ENCODE assay signal across 8 cellular contexts in genomic region chr1:22711591-22712501, GRCh38. TPM values are rescaled to one million over a fixed set of nuclear protein-coding genes. Genes with fewer than 3 reads are reported as not detected.
DNase-seq lines count a peak whose midpoint lies in the region; ATAC-seq, FAIRE-seq and TF ChIP-seq lines count a peak whose summit lies in the region.

No MANE protein-coding gene starts in this region.

- H3K4me2 ChIP-seq in endothelial cell of umbilical vein (ENCODE audit: insufficient read depth, low read length) = peak overlapping the region; percentile 86

- no peak for TF ChIP-seq EP300 in ovary (IDR thresholded peaks at IDR 0.05)

- peak overlapping the region; percentile 40; the same call in 1 of the 2 replicates for H3K9ac ChIP-seq in ES-I3 (ENCODE audit: low read depth, low read length)
- H3K9ac ChIP-seq in endothelial cell of umbilical vein (replicated peaks; ENCODE audit: extremely low read depth, insufficient read depth, low read length) = peak overlapping the region; percentile 41

- H3K9me3 ChIP-seq in ES-I3 (ENCODE audit: control insufficient read depth, insufficient read depth, low read length) (no peaks in the 10 kb centered on the region), endothelial cell of umbilical vein (replicated peaks; ENCODE audit: control insufficient read depth, insufficient read depth, low read length) (no peaks in the 10 kb centered on the region), ovary (no peaks in the 10 kb centered on the region)

- no peaks in the 10 kb centered on the region for H3K9me1 ChIP-seq in endothelial cell of umbilical vein (replicated peaks; ENCODE audit: control insufficient read depth, extremely low read depth, insufficient read depth, low read length)

- BruUV-seq in endothelial cell of umbilical vein (replicated peaks; lab: Mats Ljungman, UMichigan) = TSS peak; percentile 90

- H4K20me1 ChIP-seq in endothelial cell of umbilical vein (replicated peaks; ENCODE audit: control insufficient read depth, extremely low read depth, insufficient read depth, low read length) = no peaks in the 10 kb centered on the region

- peak; percentile 30 for DNase-seq in NCI-H69 (lab: John Stamatoyannopoulos, UW)
- DNase-seq in endothelial cell of umbilical vein (ENCODE audit: low read depth, low spot score) = peak; percentile 48
- DNase-seq in ovary = peak in 3 of 5 donors; percentile 46 to 51 (median 50)
- DNase-seq in Ammon's horn (ENCODE audit: low spot score) = no peak
- DNase-seq in NCI-H2029 (lab: John Stamatoyannopoulos, UW) = no peak
- DNase-seq in HCEC 1CT = no peak

- no peaks in the 10 kb centered on the region for H3K36me3 ChIP-seq in ES-I3 (ENCODE audit: insufficient read depth, low read length)
- H3K36me3 ChIP-seq in endothelial cell of umbilical vein (ENCODE audit: control insufficient read depth in 2 of 2, extremely low read depth in 1 of 2, insufficient read depth in 2 of 2, low read length in 2 of 2) = peaks cover 0 to 2% of the 10 kb centered on the region in 2 experiments
- H3K36me3 ChIP-seq in ovary = no peaks in the 10 kb centered on the region

- dilution Hi-C loops in endothelial cell of umbilical vein (cut with MboI; ENCODE audit: extremely low pct_ligation_motif_present, low sequenced_read_pairs) = no loop called here

- peaks cover 56% of the 10 kb centered on the region for H3K79me2 ChIP-seq in endothelial cell of umbilical vein (ENCODE audit: control insufficient read depth, insufficient read depth, low read length)

- H2AFZ ChIP-seq in endothelial cell of umbilical vein (ENCODE audit: low read depth, low read length) = peak overlapping the region; percentile 38

- no peak for ATAC-seq in activated CD4-positive, CD25-positive, alpha-beta regulatory T cell treated with anti-CD3 and anti-CD28 coated beads, Interleukin-2, amount 50 U/mL, for 24 hours

- TF ChIP-seq CTCF in endothelial cell of umbilical vein (IDR thresholded peaks at IDR 0.05; ENCODE audit: extremely low read depth in 1 of 2, insufficient read depth in 1 of 2, low read depth in 1 of 2, low read length in 2 of 2) (no peak), ovary (IDR thresholded peaks at IDR 0.05) (no peak)

- H3K27ac ChIP-seq in endothelial cell of umbilical vein (ENCODE audit: insufficient read depth, low read depth, low read length) (no peak overlapping the region), ovary (peak overlapping the region in 1 of 2 donors; percentile 39)

- POLR2A ChIA-PET in endothelial cell of umbilical vein (lab: Charles Lee) = interaction anchor here (0.9 to 1.1 kb wide), 2 partner anchors 34 to 36 kb away, joined by 3 to 4 read pairs; no protein-coding TSS in a partner anchor

- peak; percentile 67 for FAIRE-seq in endothelial cell of umbilical vein (lab: Jason Lieb, UNC)

- H3K4me1 ChIP-seq in ES-I3 (ENCODE audit: insufficient read depth, low read length) (peaks cover 5% of the 10 kb centered on the region; the same call in 1 of the 2 replicates), endothelial cell of umbilical vein (ENCODE audit: control insufficient read depth, extremely low read depth, insufficient read depth, low read length) (peaks cover 20% of the 10 kb centered on the region), ovary (ENCODE audit: insufficient read depth) (peaks cover 9% of the 10 kb centered on the region)

- H3K4me3 ChIP-seq in endothelial cell of umbilical vein (replicated peaks in 1 of 3; ENCODE audit: insufficient read depth in 1 of 3, low read depth in 1 of 3, low read length in 3 of 3) (peak overlapping the region; percentile 50 to 81 (median 76)), ovary (peak overlapping the region; percentile 33)

- CTCF ChIA-PET in endothelial cell of umbilical vein (lab: Charles Lee) = interaction anchor here (0.9 to 2.7 kb wide), 13 partner anchors 7 to 177 kb away, joined by 3 to 14 read pairs (median 4); no protein-coding TSS in a partner anchor

- no peaks in the 10 kb centered on the region for H3K27me3 ChIP-seq in endothelial cell of umbilical vein (ENCODE audit: control insufficient read depth in 2 of 2, insufficient read depth in 2 of 2, low read length in 2 of 2)
- no peaks in the 10 kb centered on the region for H3K27me3 ChIP-seq in ovary

- WGBS in ovary, 3 donors = 10 to 16% (median 12%) methylated on average over 46 to 53 of the region's 53 CpGs

- intact Hi-C loops in endothelial cell of umbilical vein (cut with micrococcal nuclease) = loop anchor here (2.0 kb wide), 2 partner anchors 27 to 35 kb away; no protein-coding TSS in a partner anchor
- intact Hi-C loops in ovary (cut with DNase I) = loop anchor here in 1 of 4 donors (5.0 kb wide), 1 partner anchor 150 kb away; no protein-coding TSS in a partner anchor

- TF ChIP-seq POLR2A in endothelial cell of umbilical vein (IDR thresholded peaks at IDR 0.05; ENCODE audit: low read depth, low read length) = no peak
- no peak for TF ChIP-seq POLR2A in ovary (IDR thresholded peaks at IDR 0.05)

TF ChIP-seq in endothelial cell of umbilical vein, 7 proteins besides CTCF, POLR2A, EP300 and RAD21:
- TF ChIP-seq FOS (IDR thresholded peaks at IDR 0.05; ENCODE audit: borderline replicate concordance, insufficient read depth, low read length) (no peak), MYC (IDR thresholded peaks at IDR 0.05; ENCODE audit: low read depth, low read length) (no peak), GATA2 (IDR thresholded peaks at IDR 0.05; ENCODE audit: insufficient read depth, insufficient read length, low read depth, low read length) (no peak), EZH2 (IDR thresholded peaks at IDR 0.05; ENCODE audit: borderline replicate concordance, low read depth, low read length, severe bottlenecking) (no peak), MAX (IDR thresholded peaks at IDR 0.05; ENCODE audit: insufficient read depth, insufficient read length) (no peak), JUN (IDR thresholded peaks at IDR 0.05; ENCODE audit: borderline replicate concordance, insufficient read depth, insufficient read length, low read depth) (no peak), POLR2AphosphoS5 (IDR thresholded peaks at IDR 0.05; ENCODE audit: insufficient read depth, low read depth, low read length) (no peak)

RNA-seq across cellular contexts. Expression of gene EPHB2, which starts 1.2 kb away (rescaled TPM):
- total RNA-seq in endothelial cell of umbilical vein (69.1 and 69.5 TPM in 2 replicates), ovary (10 to 100 TPM in 5 of 7 donors, 1 to 10 TPM in 2; 2.5 to 55.1 (median 20.9) TPM)
- polyA plus RNA-seq in endothelial cell of umbilical vein (46.0 and 50.8 TPM in 2 replicates), ovary (1 to 10 TPM; 3.1 to 5.1 TPM)
- 38.3 and 38.5 TPM in 2 replicates for polyA plus RNA-seq in endothelial cell of umbilical vein (2011; cell fraction: cytosol; rRNA removed)
- 26.6 and 28.8 TPM in 2 replicates for polyA plus RNA-seq in endothelial cell of umbilical vein (2011; cell fraction: nucleus; rRNA removed)
- 72.1 and 77.1 TPM in 2 replicates for polyA plus RNA-seq in endothelial cell of umbilical vein (2012)
- polyA minus RNA-seq in endothelial cell of umbilical vein = 78.6 and 80.2 TPM in 2 replicates
- 3.1 TPM for polyA minus RNA-seq in endothelial cell of umbilical vein (2011; cell fraction: cytosol; rRNA and poly(A)+ RNA removed)
- polyA minus RNA-seq in endothelial cell of umbilical vein (2011; cell fraction: nucleus; rRNA and poly(A)+ RNA removed) = 33.2 and 36.8 TPM in 2 replicates

RNA-seq across cellular contexts. Expression of gene C1QB, which starts 58.8 kb away (rescaled TPM):
- total RNA-seq in endothelial cell of umbilical vein = not detected in 2 replicates
- not detected in 2 replicates for polyA plus RNA-seq in endothelial cell of umbilical vein
- not detected in 2 replicates for polyA plus RNA-seq in endothelial cell of umbilical vein (2011; cell fraction: cytosol; rRNA removed)
- polyA plus RNA-seq in endothelial cell of umbilical vein (2011; cell fraction: nucleus; rRNA removed) = not detected in 2 replicates
- not detected in 2 replicates for polyA plus RNA-seq in endothelial cell of umbilical vein (2012)
- not detected in 2 replicates for polyA minus RNA-seq in endothelial cell of umbilical vein
- not detected for polyA minus RNA-seq in endothelial cell of umbilical vein (2011; cell fraction: cytosol; rRNA and poly(A)+ RNA removed)
- not detected in 2 replicates for polyA minus RNA-seq in endothelial cell of umbilical vein (2011; cell fraction: nucleus; rRNA and poly(A)+ RNA removed)
- total RNA-seq in ovary = 100 to 1,000 TPM in 4 of 7 donors, 10 to 100 TPM in 3; 26.5 to 206 (median 117) TPM
- polyA plus RNA-seq in ovary = 10 to 100 TPM; 85.4 to 96.7 TPM

Comparison
In these comparisons a context has a peak if more than half of its experiments do, and no peak if none do; other contexts are left out.
1. DNase-seq: peak in NCI-H69 (single experiment), endothelial cell of umbilical vein (single experiment) and ovary (3 of 5); none in Ammon's horn (single experiment), NCI-H2029 (single experiment) and HCEC 1CT (single experiment).
2. RNA of gene C1QB, which starts 58.8 kb away (total RNA-seq): 26.5 to 206 TPM in ovary; not detected in endothelial cell of umbilical vein; every median in the first group is over 10 times any median in the second.